ENCODE assay signal across 1 cellular context in the genomic region with DNA sequence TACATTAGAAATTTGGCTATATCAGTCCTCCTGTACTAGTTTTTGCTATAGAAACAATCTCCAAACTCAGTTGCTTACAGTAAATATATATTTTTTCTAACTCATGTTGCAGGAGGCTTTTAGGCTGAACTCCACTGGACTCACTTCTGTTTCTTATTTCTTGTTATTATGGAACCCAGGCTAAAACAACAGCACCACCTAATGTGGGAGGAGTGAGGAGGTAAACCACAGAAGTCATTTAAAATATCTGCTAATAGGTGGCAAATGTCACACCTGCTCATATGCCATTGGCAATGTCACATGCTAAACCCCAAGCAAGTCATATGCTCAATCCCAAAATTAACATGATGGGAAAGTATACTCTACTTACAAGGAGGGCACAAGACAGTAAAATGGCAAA.
TF ChIP-seq lines count a peak whose summit lies in the region.

No MANE protein-coding gene starts in this region.

TF ChIP-seq in Ishikawa, 13 proteins besides CTCF, POLR2A, EP300 and RAD21 (continued from another document):
- no peak for TF ChIP-seq FOXM1 (IDR thresholded peaks at IDR 0.05; ENCODE audit: borderline replicate concordance, low read depth)
- no peak for TF ChIP-seq TCF12 (IDR thresholded peaks at IDR 0.05; ENCODE audit: low read depth)
- TF ChIP-seq CREB1 (IDR thresholded peaks at IDR 0.05; ENCODE audit: low read depth): no peak
- no peak for TF ChIP-seq CEBPB (IDR thresholded peaks at IDR 0.05)
- TF ChIP-seq TEAD4 (IDR thresholded peaks at IDR 0.05): no peak
TF ChIP-seq in Ishikawa: peak in this region for 0.
